ENCODE assay signal across 23 cellular contexts in genomic region chr15:94335616-94336015, GRCh38.
"Had no signal": no experiment of that assay in that cellular context is flagged by ENCODE, and none has a peak within 500 bp of the region (broad histone marks: within the 10 kb centered on the region; RNA-seq: fewer than 3 reads in every experiment).

No MANE protein-coding gene starts in this region.

- H3K36me3 Mint-ChIP-seq: mesothelial cell of epicardium had no signal

- H3K27ac Mint-ChIP-seq: activated B cell treated with CpG ODN at 0.5 μM for 24 hours; activated CD4-positive, alpha-beta memory T cell treated with anti-CD3 and anti-CD28 coated beads for 36 hours; activated CD4-positive, alpha-beta T cell treated with anti-CD3 and anti-CD28 coated beads for 36 hours; activated naive CD4-positive, alpha-beta T cell treated with anti-CD3 and anti-CD28 coated beads, Interleukin-2, amount 50 U/mL, for 24 hours; naive thymus-derived CD8-positive, alpha-beta T cell had no signal

- H3K4me3 Mint-ChIP-seq: activated B cell treated with CpG ODN at 0.5 μM for 24 hours; activated CD4-positive, alpha-beta memory T cell treated with anti-CD3 and anti-CD28 coated beads for 36 hours; activated CD4-positive, alpha-beta T cell treated with anti-CD3 and anti-CD28 coated beads for 36 hours; activated naive CD4-positive, alpha-beta T cell treated with anti-CD3 and anti-CD28 coated beads, Interleukin-2, amount 50 U/mL, for 24 hours; effector memory CD8-positive, alpha-beta T cell; mesothelial cell of epicardium; naive thymus-derived CD8-positive, alpha-beta T cell had no signal

- H3K9me3 ChIP-seq: ascending aorta, esophagus muscularis mucosa, left ventricle myocardium inferior, neutrophil, pancreas, thyroid gland, upper lobe of right lung had no signal

- H3K4me1 Mint-ChIP-seq: activated B cell treated with CpG ODN at 0.5 μM for 24 hours; activated CD4-positive, alpha-beta T cell treated with anti-CD3 and anti-CD28 coated beads for 36 hours; activated naive CD4-positive, alpha-beta T cell treated with anti-CD3 and anti-CD28 coated beads, Interleukin-2, amount 50 U/mL, for 24 hours had no signal

- ATAC-seq: activated CD4-positive, alpha-beta T cell treated with anti-CD3 and anti-CD28 coated beads for 36 hours; effector memory CD8-positive, alpha-beta T cell; naive thymus-derived CD8-positive, alpha-beta T cell; pancreas; right cardiac atrium; stimulated activated naive CD8-positive, alpha-beta T cell treated with anti-CD3 and anti-CD28 coated beads, Interleukin-15, Interleukin-2, amounts not matched to agents 100 U/mL and 50 U/mL, for 24 hours; upper lobe of right lung had no signal

- H3K27me3 Mint-ChIP-seq: activated B cell treated with CpG ODN at 0.5 μM for 24 hours; activated CD4-positive, alpha-beta memory T cell treated with anti-CD3 and anti-CD28 coated beads for 36 hours; activated CD4-positive, alpha-beta T cell treated with anti-CD3 and anti-CD28 coated beads for 36 hours; activated naive CD4-positive, alpha-beta T cell treated with anti-CD3 and anti-CD28 coated beads, Interleukin-2, amount 50 U/mL, for 24 hours; effector memory CD8-positive, alpha-beta T cell; naive thymus-derived CD8-positive, alpha-beta T cell had no signal

- DNase-seq: activated B cell treated with CpG ODN at 0.5 μM for 24 hours; activated CD4-positive, alpha-beta memory T cell treated with anti-CD3 and anti-CD28 coated beads for 36 hours; activated CD4-positive, alpha-beta T cell treated with anti-CD3 and anti-CD28 coated beads for 36 hours; activated gamma-delta T cell treated with Interleukin-2 at 50 U/mL for 16 hours; brain microvascular endothelial cell; caudate nucleus; effector memory CD8-positive, alpha-beta T cell; kidney glomerular epithelial cell; left ventricle myocardium inferior; naive thymus-derived CD8-positive, alpha-beta T cell; pancreas; right cardiac atrium; stimulated activated CD4-positive, alpha-beta T cell treated with anti-CD3 and anti-CD28 coated beads, Interleukin-12 subunit alpha, Interleukin-12 subunit beta, amount 100 ng/mL, for 4 hours; stimulated activated CD4-positive, alpha-beta T cell treated with anti-CD3 and anti-CD28 coated beads, Interleukin-4, amount 100 ng/mL, for 4 hours; stimulated activated naive CD8-positive, alpha-beta T cell treated with anti-CD3 and anti-CD28 coated beads, Interleukin-15, Interleukin-2, amounts not matched to agents 100 U/mL and 50 U/mL, for 24 hours; T1000; thyroid gland; upper lobe of right lung had no signal
